8 cellular contexts compared by ENCODE assay signal in the genomic region with DNA sequence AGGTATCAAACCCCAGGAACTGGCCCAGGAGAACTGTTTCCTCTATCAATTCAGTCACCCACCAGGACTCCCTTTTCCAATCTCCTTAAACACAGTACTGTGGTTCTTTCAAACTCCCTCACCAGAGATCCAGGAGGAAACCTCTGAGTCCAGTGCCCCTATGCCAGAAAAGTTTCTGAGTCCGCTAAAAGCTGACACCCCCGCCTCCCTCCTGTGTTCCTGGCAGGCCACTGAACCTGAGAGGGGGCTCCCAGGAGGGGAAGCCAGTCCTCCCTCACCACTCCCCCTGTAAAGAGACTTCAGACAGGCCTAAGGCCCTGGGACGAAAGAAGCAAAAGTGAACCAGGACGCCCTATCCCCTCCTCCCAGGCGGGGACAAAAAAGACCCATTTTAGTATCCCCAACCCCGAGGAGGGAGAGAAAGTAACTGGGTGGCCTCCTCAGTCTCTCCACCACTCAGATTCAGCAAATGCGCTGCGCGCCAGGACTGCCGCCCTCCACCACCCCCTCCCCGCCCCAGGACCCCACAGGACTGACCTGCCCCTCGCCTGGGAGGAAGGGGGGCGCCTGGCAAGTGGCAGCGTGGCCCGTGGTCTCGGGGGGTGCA. TPM values are rescaled to one million over a fixed set of nuclear protein-coding genes. Genes with fewer than 3 reads are reported as not detected.
A peak's percentile ranks its signal among the peaks of the same experiment; 100 is the strongest.
DNase-seq lines count a peak whose midpoint lies in the region; ATAC-seq and TF ChIP-seq lines count a peak whose summit lies in the region.

No MANE protein-coding gene starts in this region.

- H3K4me3 ChIP-seq in PC-3 (ENCODE audit: low read length) = peak overlapping the region; percentile 89

- H3K9me2 ChIP-seq in PC-3 (replicated peaks; ENCODE audit: low read length) = no peaks in the 10 kb centered on the region

- H3K36me3 ChIP-seq in PC-3 (ENCODE audit: low read depth, low read length) = peaks cover 14% of the 10 kb centered on the region; the same call in 1 of the 2 replicates

- H2AFZ ChIP-seq in PC-3 (ENCODE audit: low read length) = peak overlapping the region; percentile 96

- H3K79me2 ChIP-seq in PC-3 (ENCODE audit: low read length) = peaks cover 29% of the 10 kb centered on the region

- CTCF ChIA-PET in PC-3 (lab: Charles Lee) = interaction anchor here (1.4 kb wide), 1 partner anchor 165 kb away, joined by 5 read pairs; no protein-coding TSS in a partner anchor

- peak; percentile 39 for DNase-seq in AG20443 (ENCODE audit: low spot score)
- DNase-seq in PC-3 = peak; percentile 17
- peak; percentile 31 for DNase-seq in cerebellar cortex (ENCODE audit: low spot score)
- DNase-seq in left colon = peak in 1 of 2 donors; percentile 40
- DNase-seq in cerebellum (ENCODE audit: low spot score) = no peak

- H3K4me3 Mint-ChIP-seq in stimulated activated memory B cell treated with anti-CD40 and anti-IgM and Interleukin-4, amounts not matched to agents 10 μg/mL and 1 μg/mL and 100 μg/mL, for 72 hours = peak overlapping the region; percentile 91

- H3K36me3 Mint-ChIP-seq in stimulated activated memory B cell treated with anti-CD40 and anti-IgM and Interleukin-4, amounts not matched to agents 10 μg/mL and 1 μg/mL and 100 μg/mL, for 72 hours = peaks cover 34% of the 10 kb centered on the region

- H3F3A ChIP-seq in PC-3 (ENCODE audit: low read length, unreplicated experiment) = no peaks in the 10 kb centered on the region

- peak overlapping the region; percentile 94 for H3K4me2 ChIP-seq in PC-3 (ENCODE audit: low read length)

- H3K4me1 ChIP-seq in PC-3 (ENCODE audit: insufficient read depth, low read length) = peaks cover 17% of the 10 kb centered on the region

- no peak overlapping the region for H3K27ac ChIP-seq in PC-3 (ENCODE audit: low read length)

- no peaks in the 10 kb centered on the region for H3K27me3 ChIP-seq in PC-3 (ENCODE audit: low read length)

- H3K9me3 Mint-ChIP-seq in stimulated activated memory B cell treated with anti-CD40 and anti-IgM and Interleukin-4, amounts not matched to agents 10 μg/mL and 1 μg/mL and 100 μg/mL, for 72 hours = no peaks in the 10 kb centered on the region

- no peaks in the 10 kb centered on the region for H3K27me3 Mint-ChIP-seq in stimulated activated memory B cell treated with anti-CD40 and anti-IgM and Interleukin-4, amounts not matched to agents 10 μg/mL and 1 μg/mL and 100 μg/mL, for 72 hours

- intact Hi-C loops in PC-3 (cut with micrococcal nuclease) (loop anchor here (5.0 kb wide), 1 partner anchor 95 kb away; no protein-coding TSS in a partner anchor), left colon (cut with DNase I, micrococcal nuclease) (no loop called here)

- H4K20me1 ChIP-seq in PC-3 (ENCODE audit: low read length) = no peaks in the 10 kb centered on the region

- H3K4me1 Mint-ChIP-seq in stimulated activated memory B cell treated with anti-CD40 and anti-IgM and Interleukin-4, amounts not matched to agents 10 μg/mL and 1 μg/mL and 100 μg/mL, for 72 hours = peaks cover 65% of the 10 kb centered on the region

- no TSS peak for BruUV-seq in PC-3 (replicated peaks; lab: Mats Ljungman, UMichigan)

- no peak for TF ChIP-seq CTCF in PC-3 (conservative IDR thresholded peaks at IDR 0.05; ENCODE audit: low read depth, low read length)

- ATAC-seq in GM19455 (IDR thresholded peaks at IDR 0.05; ENCODE audit: unreplicated experiment) (peak; percentile 7), PC-3 (peak; percentile 7), left colon (peak; percentile 22), HG02642 (IDR thresholded peaks at IDR 0.05; ENCODE audit: poor library complexity, unreplicated experiment) (no peak)
- ATAC-seq in stimulated activated memory B cell treated with anti-CD40 and anti-IgM and Interleukin-4, amounts not matched to agents 10 μg/mL and 1 μg/mL and 100 μg/mL, for 72 hours = no peak

- H3K9me3 ChIP-seq in PC-3 (ENCODE audit: low read length) = no peaks in the 10 kb centered on the region

- POLR2A ChIA-PET in PC-3 (lab: Charles Lee; ENCODE audit: unreplicated experiment) = no interaction called here

- H3K27ac Mint-ChIP-seq in stimulated activated memory B cell treated with anti-CD40 and anti-IgM and Interleukin-4, amounts not matched to agents 10 μg/mL and 1 μg/mL and 100 μg/mL, for 72 hours = peak overlapping the region; percentile 82

- peak overlapping the region; percentile 70 for H3K9ac ChIP-seq in PC-3 (ENCODE audit: low read length)

RNA-seq across cellular contexts. Expression of a gene that starts 0.6 kb away (rescaled TPM):
- total RNA-seq in PC-3 (2014; rRNA removed) = 17.2 and 22.8 TPM in 2 replicates
- 1 to 10 TPM; 4.4 to 4.9 TPM for total RNA-seq in left colon
- total RNA-seq in cerebellum = 18.0 TPM

RNA-seq across cellular contexts. Expression of a gene that starts 37.1 kb away (rescaled TPM):
- total RNA-seq in PC-3 (2014; rRNA removed) (7.4 and 7.9 TPM in 2 replicates), left colon (1 to 10 TPM; 7.3 to 8.0 TPM), cerebellum (3.4 TPM)

RNA-seq across cellular contexts. Expression of a gene that starts 37.6 kb away (rescaled TPM):
- total RNA-seq in PC-3 (2014; rRNA removed) (not detected in 2 replicates), left colon (under 1 TPM in 1 of 2 donors, not detected in 1; 0.17 TPM), cerebellum (0.18 TPM)

Comparison
In these comparisons a context has a peak if more than half of its experiments do, and no peak if none do; other contexts are left out.
1. ATAC-seq: peak in GM19455 (single experiment), PC-3 (single experiment) and left colon (single experiment); none in stimulated activated memory B cell treated with anti-CD40 and anti-IgM and Interleukin-4, amounts not matched to agents 10 μg/mL and 1 μg/mL and 100 μg/mL, for 72 hours (single experiment) and HG02642 (single experiment).